9 cellular contexts compared by ENCODE assay signal in genomic region chr3:71225951-71226564, GRCh38.
DNase-seq lines count a peak whose midpoint lies in the region; ATAC-seq and TF ChIP-seq lines count a peak whose summit lies in the region.
"Had no signal": no experiment of that assay in that cellular context is flagged by ENCODE, and none has a peak within 500 bp of the region (broad histone marks: within the 10 kb centered on the region; RNA-seq: fewer than 3 reads in every experiment).

No MANE protein-coding gene starts in this region.

- H3K4me2 ChIP-seq in fibroblast of lung (ENCODE audit: extremely low read depth, insufficient read depth, low read length): peak overlapping the region; percentile 76
- H3K4me2 ChIP-seq: A549 had no signal

- peak overlapping the region; percentile 97 for H2AFZ ChIP-seq in fibroblast of lung (ENCODE audit: low read length)

- H3K27me3 ChIP-seq in fibroblast of lung (ENCODE audit: control insufficient read depth, insufficient read depth, low read length) (no peaks in the 10 kb centered on the region), suprapubic skin (no peaks in the 10 kb centered on the region)

- peak; percentile 4 for ATAC-seq in HG03571 (IDR thresholded peaks at IDR 0.05; ENCODE audit: unreplicated experiment)
- ATAC-seq: A549 had no signal

- H3K27ac ChIP-seq in fibroblast of lung (ENCODE audit: insufficient read depth, low read length) (peak overlapping the region; percentile 71), suprapubic skin (no peak overlapping the region)

- no peak for TF ChIP-seq EP300 in suprapubic skin (IDR thresholded peaks at IDR 0.05)

- H3K27me3 Mint-ChIP-seq in T-helper 1 cell treated with Interleukin-12 subunit alpha and Interleukin-12 subunit beta and Interleukin-4 antibody, amounts not matched to agents 30 μg/mL and 1 μg/mL, for 36 hours (ENCODE audit: low read depth): peaks cover 83% of the 10 kb centered on the region

- H3K4me3 Mint-ChIP-seq in T-helper 1 cell treated with Interleukin-12 subunit alpha and Interleukin-12 subunit beta and Interleukin-4 antibody, amounts not matched to agents 30 μg/mL and 1 μg/mL, for 36 hours: peak overlapping the region; percentile 76

- peaks cover 2% of the 10 kb centered on the region for H3K36me3 Mint-ChIP-seq in T-helper 1 cell treated with Interleukin-12 subunit alpha and Interleukin-12 subunit beta and Interleukin-4 antibody, amounts not matched to agents 30 μg/mL and 1 μg/mL, for 36 hours (ENCODE audit: low read depth)

- H3K36me3 ChIP-seq in fibroblast of lung (ENCODE audit: control insufficient read depth, insufficient read depth, low read length) (no peaks in the 10 kb centered on the region), suprapubic skin (no peaks in the 10 kb centered on the region)

- H3K9me3 Mint-ChIP-seq in T-helper 1 cell treated with Interleukin-12 subunit alpha and Interleukin-12 subunit beta and Interleukin-4 antibody, amounts not matched to agents 30 μg/mL and 1 μg/mL, for 36 hours: no peaks in the 10 kb centered on the region

- peak overlapping the region; percentile 81 for H3K27ac Mint-ChIP-seq in T-helper 1 cell treated with Interleukin-12 subunit alpha and Interleukin-12 subunit beta and Interleukin-4 antibody, amounts not matched to agents 30 μg/mL and 1 μg/mL, for 36 hours

- 75% methylated on average over 4 of the region's 4 CpGs for WGBS in suprapubic skin

- no peak overlapping the region for H3K9ac ChIP-seq in fibroblast of lung (ENCODE audit: insufficient read depth, low read length)

- H3K4me3 ChIP-seq in fibroblast of lung (replicated peaks in 1 of 4; ENCODE audit: control extremely low read depth in 1 of 4, insufficient read depth in 1 of 4, low read depth in 3 of 4, low read length in 4 of 4): peak overlapping the region in 3 of 4 experiments; percentile 0 to 33 (median 14)
- H3K4me3 ChIP-seq in suprapubic skin: peak overlapping the region; percentile 7
- H3K4me3 ChIP-seq: A549 had no signal

- H3K9me3 ChIP-seq in fibroblast of lung (ENCODE audit: control insufficient read depth, insufficient read depth, low read depth, low read length) (no peaks in the 10 kb centered on the region), suprapubic skin (no peaks in the 10 kb centered on the region)
- H3K9me3 ChIP-seq: A549 had no signal

- H3K4me1 ChIP-seq in fibroblast of lung (ENCODE audit: control insufficient read depth, extremely low read depth, insufficient read depth, low read length) (peaks cover 17% of the 10 kb centered on the region), suprapubic skin (peaks cover 13% of the 10 kb centered on the region)

- in situ Hi-C loops in ACHN (cut with HindIII; ENCODE audit: low pct_ligation_motif_present, low pct_unique_long_range_greater_than_20kb, low sequenced_read_pairs): no loop called here

- H3K4me1 Mint-ChIP-seq in T-helper 1 cell treated with Interleukin-12 subunit alpha and Interleukin-12 subunit beta and Interleukin-4 antibody, amounts not matched to agents 30 μg/mL and 1 μg/mL, for 36 hours (ENCODE audit: low read depth): peaks cover 25% of the 10 kb centered on the region

- H4K20me1 ChIP-seq in fibroblast of lung (ENCODE audit: control insufficient read depth, extremely low read depth, insufficient read depth, low read length): no peaks in the 10 kb centered on the region

- no peak for TF ChIP-seq POLR2A in suprapubic skin (IDR thresholded peaks at IDR 0.05)

- DNase-seq in T-helper 1 cell (no peak), fibroblast of lung (ENCODE audit: low read depth in 2 of 2) (peak in 1 of 2 donors; percentile 39), suprapubic skin (ENCODE audit: low spot score in 2 of 2) (no peak), ACHN (no peak), NCI-H1105 treated with DMSO at 0.1 percent for 48 hours (lab: John Stamatoyannopoulos, UW) (no peak), NCI-H82 (lab: John Stamatoyannopoulos, UW) (no peak)

- H3K79me2 ChIP-seq in fibroblast of lung (ENCODE audit: control insufficient read depth, insufficient read depth, low read length): no peaks in the 10 kb centered on the region

- TF ChIP-seq CTCF in fibroblast of lung (conservative IDR thresholded peaks at IDR 0.05 in 1 of 2, IDR thresholded peaks at IDR 0.05 in 1 of 2; ENCODE audit: low read depth in 1 of 2, low read length in 2 of 2) (no peak), suprapubic skin (IDR thresholded peaks at IDR 0.05) (no peak)
